23 cellular contexts compared by ENCODE assay signal in the genomic region with DNA sequence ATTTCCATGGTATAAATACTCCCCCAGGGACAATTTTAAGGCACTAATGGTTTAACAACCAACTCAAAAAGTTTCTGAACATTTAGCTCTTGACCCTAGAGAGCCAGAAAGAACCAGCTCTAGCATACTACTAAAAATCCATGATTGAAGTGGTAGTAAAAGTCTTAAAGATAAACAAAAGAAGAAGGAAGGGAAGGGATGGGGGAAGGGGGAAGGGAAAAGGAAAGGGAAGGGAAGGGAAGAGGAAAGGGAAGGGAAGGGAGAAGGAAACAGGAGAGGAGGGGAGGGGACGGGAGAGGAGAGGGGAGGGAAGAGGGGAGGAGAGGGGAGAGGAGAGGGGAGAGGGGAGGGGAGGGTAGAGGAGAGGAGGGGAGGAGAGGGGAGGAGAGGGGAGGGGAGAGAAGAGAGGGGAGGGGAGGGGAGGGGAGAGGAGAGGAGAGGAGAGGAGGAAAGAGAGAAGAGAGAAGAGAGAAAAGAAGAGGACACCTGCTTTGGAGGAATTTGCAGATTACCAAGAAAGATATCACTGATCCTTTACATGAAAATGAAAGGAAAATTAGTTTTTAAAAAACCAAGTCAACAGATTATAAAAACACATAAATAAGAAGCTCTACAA. TPM values are rescaled to one million over a fixed set of nuclear protein-coding genes. Genes with fewer than 3 reads are reported as not detected.
DNase-seq lines count a peak whose midpoint lies in the region; ATAC-seq and TF ChIP-seq lines count a peak whose summit lies in the region.
"Had no signal": no experiment of that assay in that cellular context is flagged by ENCODE, and none has a peak within 500 bp of the region (broad histone marks: within the 10 kb centered on the region; RNA-seq: fewer than 3 reads in every experiment).

No MANE protein-coding gene starts in this region.

- peak overlapping the region; percentile 97 for H3K27ac Mint-ChIP-seq in activated T-cell treated with anti-CD3 and anti-CD28 coated beads, Interleukin-2, amount 50 U/mL, for 24 hours
- peak overlapping the region; percentile 61 for H3K27ac Mint-ChIP-seq in T-helper 17 cell
- H3K27ac Mint-ChIP-seq in activated naive CD8-positive, alpha-beta T cell treated with anti-CD3 and anti-CD28 coated beads, Interleukin-2, amount 50 U/mL, for 24 hours = peak overlapping the region; percentile 94
- H3K27ac Mint-ChIP-seq: endodermal cell, H9 had no signal

- H3K36me3 Mint-ChIP-seq in activated T-cell treated with anti-CD3 and anti-CD28 coated beads, Interleukin-2, amount 50 U/mL, for 24 hours (ENCODE audit: low read depth) = peaks cover 2% of the 10 kb centered on the region
- no peaks in the 10 kb centered on the region for H3K36me3 Mint-ChIP-seq in T-helper 17 cell (ENCODE audit: low read depth)
- no peaks in the 10 kb centered on the region for H3K36me3 Mint-ChIP-seq in activated naive CD8-positive, alpha-beta T cell treated with anti-CD3 and anti-CD28 coated beads, Interleukin-2, amount 50 U/mL, for 24 hours (ENCODE audit: low read depth)

- H3K79me2 ChIP-seq in DOHH2 (ENCODE audit: control insufficient read depth, low read length) = no peaks in the 10 kb centered on the region

- peak overlapping the region; percentile 44 for H3K4me2 ChIP-seq in DOHH2 (ENCODE audit: low read length)

- no peaks in the 10 kb centered on the region for H3K36me3 ChIP-seq in DOHH2 (ENCODE audit: control insufficient read depth, low read length)
- H3K36me3 ChIP-seq: esophagus squamous epithelium, spleen, upper lobe of left lung had no signal

- no peaks in the 10 kb centered on the region for H3K27me3 ChIP-seq in DOHH2 (ENCODE audit: control insufficient read depth, low read length)
- H3K27me3 ChIP-seq: esophagus squamous epithelium, spleen, upper lobe of left lung had no signal

- H3K4me1 Mint-ChIP-seq in activated T-cell treated with anti-CD3 and anti-CD28 coated beads, Interleukin-2, amount 50 U/mL, for 24 hours (ENCODE audit: low read depth) = peaks cover 20% of the 10 kb centered on the region
- H3K4me1 Mint-ChIP-seq in T-helper 17 cell = peaks cover 12% of the 10 kb centered on the region
- peaks cover 22% of the 10 kb centered on the region for H3K4me1 Mint-ChIP-seq in activated naive CD8-positive, alpha-beta T cell treated with anti-CD3 and anti-CD28 coated beads, Interleukin-2, amount 50 U/mL, for 24 hours
- H3K4me1 Mint-ChIP-seq: H9, neural crest cell had no signal

- ATAC-seq in T-helper 17 cell = no peak
- ATAC-seq in activated naive CD8-positive, alpha-beta T cell treated with anti-CD3 and anti-CD28 coated beads, Interleukin-2, amount 50 U/mL, for 24 hours = no peak
- ATAC-seq in HG03520 (IDR thresholded peaks at IDR 0.05; ENCODE audit: unreplicated experiment) = no peak
- ATAC-seq in GM21447 (IDR thresholded peaks at IDR 0.05; ENCODE audit: unreplicated experiment) = no peak
- ATAC-seq: right cardiac atrium had no signal

- peak overlapping the region; percentile 33 for H3K4me3 Mint-ChIP-seq in activated T-cell treated with anti-CD3 and anti-CD28 coated beads, Interleukin-2, amount 50 U/mL, for 24 hours
- H3K4me3 Mint-ChIP-seq in T-helper 17 cell = no peak overlapping the region
- H3K4me3 Mint-ChIP-seq in activated naive CD8-positive, alpha-beta T cell treated with anti-CD3 and anti-CD28 coated beads, Interleukin-2, amount 50 U/mL, for 24 hours = peak overlapping the region; percentile 30
- H3K4me3 Mint-ChIP-seq: endodermal cell, H9, neural crest cell had no signal

- H3K4me3 ChIP-seq in DOHH2 (ENCODE audit: low read length) = 0 out of 2 replicates have a peak overlapping the region, but pooled peaks have one; percentile 21
- H3K4me3 ChIP-seq: esophagus squamous epithelium, spleen, upper lobe of left lung had no signal

- H3K9me3 ChIP-seq in DOHH2 (ENCODE audit: control insufficient read depth, insufficient read depth, low read length) = no peaks in the 10 kb centered on the region
- no peaks in the 10 kb centered on the region for H3K9me3 ChIP-seq in T-helper 17 cell (ENCODE audit: control insufficient read depth, low read length, poor library complexity, severe bottlenecking)
- H3K9me3 ChIP-seq: esophagus squamous epithelium, spleen, upper lobe of left lung had no signal

- peaks cover 8% of the 10 kb centered on the region for H3K9me3 Mint-ChIP-seq in activated T-cell treated with anti-CD3 and anti-CD28 coated beads, Interleukin-2, amount 50 U/mL, for 24 hours
- H3K9me3 Mint-ChIP-seq in activated naive CD8-positive, alpha-beta T cell treated with anti-CD3 and anti-CD28 coated beads, Interleukin-2, amount 50 U/mL, for 24 hours = peaks cover 11% of the 10 kb centered on the region

- TF ChIP-seq CTCF in DOHH2 (IDR thresholded peaks at IDR 0.05; ENCODE audit: low read depth, low read length, poor library complexity, severe bottlenecking) = no peak

- DNase-seq in activated T-cell treated with anti-CD3 and anti-CD28 coated beads, Interleukin-2, amount 50 U/mL, for 24 hours = no peak
- no peak for DNase-seq in activated T-cell treated with anti-CD3 and anti-CD28 coated beads, Interleukin-2, amount 50 U/mL, for 48 hours
- DNase-seq in T-helper 17 cell = no peak
- DNase-seq in activated naive CD8-positive, alpha-beta T cell treated with anti-CD3 and anti-CD28 coated beads, Interleukin-2, amount 50 U/mL, for 24 hours = no peak
- DNase-seq in NCI-H1694 treated with DMSO at 0.1 percent for 48 hours (lab: John Stamatoyannopoulos, UW) = no peak
- DNase-seq: activated CD4-positive, alpha-beta T cell treated with anti-CD3 and anti-CD28 coated beads for 4 hours; activated CD8-positive, alpha-beta memory T cell treated with anti-CD3 and anti-CD28 coated beads, Interleukin-2, amount 50 U/mL, for 4 hours; DMS153; endodermal cell; esophagus squamous epithelium; foreskin melanocyte; H9; NCI-H2081; NCI-H345; right cardiac atrium; spleen; substantia nigra; upper lobe of left lung had no signal

- peaks cover 1% of the 10 kb centered on the region for H3K27me3 Mint-ChIP-seq in activated T-cell treated with anti-CD3 and anti-CD28 coated beads, Interleukin-2, amount 50 U/mL, for 24 hours
- peaks cover 10% of the 10 kb centered on the region for H3K27me3 Mint-ChIP-seq in T-helper 17 cell
- no peaks in the 10 kb centered on the region for H3K27me3 Mint-ChIP-seq in activated naive CD8-positive, alpha-beta T cell treated with anti-CD3 and anti-CD28 coated beads, Interleukin-2, amount 50 U/mL, for 24 hours

- H3K27ac ChIP-seq in DOHH2 (ENCODE audit: low read depth, low read length) = 0 out of 2 replicates have a peak overlapping the region, but pooled peaks have one; percentile 16
- H3K27ac ChIP-seq: esophagus squamous epithelium, RWPE1, upper lobe of left lung had no signal

- no peaks in the 10 kb centered on the region for H3K9me2 ChIP-seq in DOHH2 (replicated peaks; ENCODE audit: control insufficient read depth, low read length)

- peaks cover 19% of the 10 kb centered on the region for H3K4me1 ChIP-seq in DOHH2 (ENCODE audit: control insufficient read depth, low read length)
- H3K4me1 ChIP-seq: spleen, upper lobe of left lung had no signal

- no peaks in the 10 kb centered on the region for H4K20me1 ChIP-seq in DOHH2 (ENCODE audit: control insufficient read depth, insufficient read depth, low read depth, low read length)

- no peaks in the 10 kb centered on the region for H3F3A ChIP-seq in DOHH2 (ENCODE audit: control insufficient read depth, insufficient read depth)

RNA-seq across cellular contexts. Expression of gene FAM241A, which starts 26.4 kb away (rescaled TPM):
- 1 to 10 TPM; 2.8 to 3.7 TPM for total RNA-seq in T-helper 17 cell
